ENCODE assay signal across 21 cellular contexts in the genomic region with DNA sequence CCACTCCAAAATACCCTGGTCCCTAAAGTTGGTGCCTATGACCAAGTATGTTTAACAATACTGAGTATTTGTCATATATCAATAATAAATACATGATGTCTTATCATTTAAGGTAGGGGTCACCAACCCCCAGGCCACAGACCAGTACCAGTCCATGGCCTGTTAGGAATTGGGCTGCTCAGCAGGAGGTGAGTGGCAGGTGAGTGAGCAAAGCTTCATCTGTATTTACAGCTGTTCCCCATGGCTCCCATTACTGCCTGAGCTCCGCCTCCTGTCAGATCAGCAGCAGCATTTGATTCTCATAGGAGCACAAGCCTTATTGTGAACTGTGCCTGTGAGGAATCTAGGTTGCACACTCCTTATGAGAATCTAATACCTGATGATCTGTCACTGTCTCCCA.
"Had no signal": no experiment of that assay in that cellular context is flagged by ENCODE, and none has a peak within 500 bp of the region (broad histone marks: within the 10 kb centered on the region; RNA-seq: fewer than 3 reads in every experiment).

No MANE protein-coding gene starts in this region.

- H3K27me3 ChIP-seq: esophagus muscularis mucosa, gastrocnemius medialis, spleen, testis, tibial nerve, upper lobe of right lung, vagina had no signal

- H3K36me3 Mint-ChIP-seq: natural killer cell; stimulated activated naive B cell treated with anti-CD40 and anti-IgM and Interleukin-4, amounts not matched to agents 10 μg/mL and 1 μg/mL and 100 μg/mL, for 72 hours had no signal

- H3K4me3 Mint-ChIP-seq: natural killer cell; neural crest cell; stimulated activated naive B cell treated with anti-CD40 and anti-IgM and Interleukin-4, amounts not matched to agents 10 μg/mL and 1 μg/mL and 100 μg/mL, for 72 hours; stimulated activated naive CD8-positive, alpha-beta T cell treated with anti-CD3 and anti-CD28 coated beads, Interleukin-15, amount 100 ng/mL, for 72 hours had no signal

- H3K27me3 Mint-ChIP-seq: stimulated activated naive B cell treated with anti-CD40 and anti-IgM and Interleukin-4, amounts not matched to agents 10 μg/mL and 1 μg/mL and 100 μg/mL, for 72 hours; stimulated activated naive CD8-positive, alpha-beta T cell treated with anti-CD3 and anti-CD28 coated beads, Interleukin-15, amount 100 ng/mL, for 72 hours had no signal

- H3K36me3 ChIP-seq: esophagus muscularis mucosa, gastrocnemius medialis, heart right ventricle, spleen, tibial nerve, upper lobe of right lung, vagina had no signal

- H3K27ac ChIP-seq: dorsolateral prefrontal cortex, epithelial cell of prostate, esophagus muscularis mucosa, gastrocnemius medialis, heart right ventricle, spleen, testis, tibial nerve, upper lobe of right lung, vagina had no signal

- H3K4me1 Mint-ChIP-seq: natural killer cell; neural crest cell; stimulated activated naive B cell treated with anti-CD40 and anti-IgM and Interleukin-4, amounts not matched to agents 10 μg/mL and 1 μg/mL and 100 μg/mL, for 72 hours had no signal

- H3K27ac Mint-ChIP-seq: natural killer cell; stimulated activated naive CD8-positive, alpha-beta T cell treated with anti-CD3 and anti-CD28 coated beads, Interleukin-15, amount 100 ng/mL, for 72 hours had no signal

- DNase-seq: dorsolateral prefrontal cortex; effector memory CD4-positive, alpha-beta T cell; gastrocnemius medialis; heart right ventricle; islet precursor cell; mucosa of descending colon; natural killer cell; posterior cingulate gyrus; spleen; stimulated activated CD4-positive, alpha-beta T cell treated with anti-CD3 and anti-CD28 coated beads, Interleukin-15, amount 100 ng/mL, for 24 hours; stimulated activated CD4-positive, alpha-beta T cell treated with anti-CD3 and anti-CD28 coated beads, Interleukin-1b, Interleukin-23, amount 100 ng/mL, for 48 hours; stimulated activated CD4-positive, alpha-beta T cell treated with anti-CD3 and anti-CD28 coated beads, Interleukin-4, amount 100 ng/mL, for 4 hours; stimulated activated naive B cell treated with anti-CD40 and anti-IgM and Interleukin-4, amounts not matched to agents 10 μg/mL and 1 μg/mL and 100 μg/mL, for 72 hours; stimulated activated naive CD8-positive, alpha-beta T cell treated with anti-CD3 and anti-CD28 coated beads, Interleukin-15, amount 100 ng/mL, for 72 hours; testis; upper lobe of right lung had no signal

- H3K9me3 Mint-ChIP-seq: natural killer cell; neural crest cell; stimulated activated naive CD8-positive, alpha-beta T cell treated with anti-CD3 and anti-CD28 coated beads, Interleukin-15, amount 100 ng/mL, for 72 hours had no signal

- H3K4me3 ChIP-seq: dorsolateral prefrontal cortex, esophagus muscularis mucosa, gastrocnemius medialis, heart right ventricle, mucosa of descending colon, spleen, testis, tibial nerve, upper lobe of right lung, vagina had no signal

- H3K4me1 ChIP-seq: esophagus muscularis mucosa, gastrocnemius medialis, heart right ventricle, spleen, testis, tibial nerve, upper lobe of right lung, vagina had no signal
